ENCODE assay signal across 16 cellular contexts in genomic region chr7:12949060-12950045, GRCh38.
A peak's percentile ranks its signal among the peaks of the same experiment; 100 is the strongest.
DNase-seq lines count a peak whose midpoint lies in the region; ATAC-seq and TF ChIP-seq lines count a peak whose summit lies in the region.
"Had no signal": no experiment of that assay in that cellular context is flagged by ENCODE, and none has a peak within 500 bp of the region (broad histone marks: within the 10 kb centered on the region; RNA-seq: fewer than 3 reads in every experiment).

No MANE protein-coding gene starts in this region.

- H3K4me1 ChIP-seq in fibroblast of lung (ENCODE audit: control insufficient read depth, extremely low read depth, insufficient read depth, low read length) = no peaks in the 10 kb centered on the region

- H3K36me3 Mint-ChIP-seq in osteocyte (ENCODE audit: unreplicated experiment) = no peaks in the 10 kb centered on the region

- no peaks in the 10 kb centered on the region for H3K79me2 ChIP-seq in fibroblast of lung (ENCODE audit: control insufficient read depth, insufficient read depth, low read length)

- TF ChIP-seq CTCF in fibroblast of lung (conservative IDR thresholded peaks at IDR 0.05 in 1 of 2, IDR thresholded peaks at IDR 0.05 in 1 of 2; ENCODE audit: low read depth in 1 of 2, low read length in 2 of 2) (no peak), osteocyte (IDR thresholded peaks at IDR 0.05) (no peak)

- DNase-seq in H4 (ENCODE audit: low spot score) (peak; percentile 73), RPMI7951 (ENCODE audit: low read depth) (peak; percentile 32), fibroblast of lung (ENCODE audit: low read depth in 2 of 2) (peak; percentile 35 to 41), osteocyte (ENCODE audit: extremely low spot score, unreplicated experiment) (no peak)
- DNase-seq: activated B cell treated with CpG ODN at 0.5 μM for 24 hours; activated effector memory CD4-positive, alpha-beta T cell treated with anti-CD3 and anti-CD28 coated beads, Interleukin-2, amount 50 U/mL, for 16 hours; amniotic stem cell; DMS153; erythroblast; left colon; NCI-H2029 treated with DMSO at 0.1 percent for 48 hours had no signal

- ATAC-seq in GM19452 (IDR thresholded peaks at IDR 0.05; ENCODE audit: unreplicated experiment) = no peak
- no peak for ATAC-seq in HG03342 (IDR thresholded peaks at IDR 0.05; ENCODE audit: unreplicated experiment)
- no peak for ATAC-seq in HG02798 (IDR thresholded peaks at IDR 0.05; ENCODE audit: poor library complexity, unreplicated experiment)
- ATAC-seq in GM18861 (IDR thresholded peaks at IDR 0.05; ENCODE audit: unreplicated experiment) = no peak
- ATAC-seq: left colon had no signal

- H3K4me3 ChIP-seq in fibroblast of lung (replicated peaks in 1 of 4; ENCODE audit: control extremely low read depth in 1 of 4, insufficient read depth in 1 of 4, low read depth in 3 of 4, low read length in 4 of 4) = no peak overlapping the region

- H3K4me2 ChIP-seq in fibroblast of lung (ENCODE audit: extremely low read depth, insufficient read depth, low read length) = no peak overlapping the region

- no peak overlapping the region for H3K9ac ChIP-seq in fibroblast of lung (ENCODE audit: insufficient read depth, low read length)

- H4K20me1 ChIP-seq in fibroblast of lung (ENCODE audit: control insufficient read depth, extremely low read depth, insufficient read depth, low read length) = no peaks in the 10 kb centered on the region

- no peaks in the 10 kb centered on the region for H3K9me3 Mint-ChIP-seq in osteocyte (ENCODE audit: unreplicated experiment)
- H3K9me3 Mint-ChIP-seq: activated B cell treated with CpG ODN at 0.5 μM for 24 hours had no signal

- H3K27me3 Mint-ChIP-seq in osteocyte (ENCODE audit: unreplicated experiment) = no peaks in the 10 kb centered on the region
- H3K27me3 Mint-ChIP-seq: progenitor cell of endocrine pancreas had no signal

- H3K27ac Mint-ChIP-seq in osteocyte (ENCODE audit: unreplicated experiment) = peak overlapping the region; percentile 9
- H3K27ac Mint-ChIP-seq: activated B cell treated with CpG ODN at 0.5 μM for 24 hours, progenitor cell of endocrine pancreas had no signal

- H2AFZ ChIP-seq in fibroblast of lung (ENCODE audit: low read length) = no peak overlapping the region

- H3K36me3 ChIP-seq in fibroblast of lung (ENCODE audit: control insufficient read depth, insufficient read depth, low read length) = no peaks in the 10 kb centered on the region

- H3K4me3 Mint-ChIP-seq in osteocyte (ENCODE audit: unreplicated experiment) = no peak overlapping the region
- H3K4me3 Mint-ChIP-seq: activated B cell treated with CpG ODN at 0.5 μM for 24 hours had no signal

- no peaks in the 10 kb centered on the region for H3K9me3 ChIP-seq in fibroblast of lung (ENCODE audit: control insufficient read depth, insufficient read depth, low read depth, low read length)

- no peak overlapping the region for H3K27ac ChIP-seq in fibroblast of lung (ENCODE audit: insufficient read depth, low read length)

- no peaks in the 10 kb centered on the region for H3K27me3 ChIP-seq in fibroblast of lung (ENCODE audit: control insufficient read depth, insufficient read depth, low read length)

- H3K4me1 Mint-ChIP-seq in osteocyte (ENCODE audit: unreplicated experiment) = peaks cover 23% of the 10 kb centered on the region
- H3K4me1 Mint-ChIP-seq: activated B cell treated with CpG ODN at 0.5 μM for 24 hours had no signal
